12 cellular contexts compared by ENCODE assay signal in genomic region chr22:27798526-27799333, GRCh38. TPM values are rescaled to one million over a fixed set of nuclear protein-coding genes. Genes with fewer than 3 reads are reported as not detected.
DNase-seq lines count a peak whose midpoint lies in the region; ATAC-seq and TF ChIP-seq lines count a peak whose summit lies in the region.
"Had no signal": no experiment of that assay in that cellular context is flagged by ENCODE, and none has a peak within 500 bp of the region (broad histone marks: within the 10 kb centered on the region; RNA-seq: fewer than 3 reads in every experiment).

No MANE protein-coding gene starts in this region.

- peaks cover 78% of the 10 kb centered on the region for H3K27me3 ChIP-seq in HUES6 (ENCODE audit: control insufficient read depth, insufficient read depth, low read length)
- peaks cover 35% of the 10 kb centered on the region for H3K27me3 ChIP-seq in skeletal muscle satellite cell (ENCODE audit: control insufficient read depth, insufficient read depth, low read length)

- peak overlapping the region; percentile 82 to 89 (median 88) for H3K4me3 Mint-ChIP-seq in brain
- no peak overlapping the region for H3K4me3 Mint-ChIP-seq in activated CD8-positive, alpha-beta memory T cell treated with anti-CD3 and anti-CD28 coated beads, Interleukin-2, amount 10 ng/mL, durations not matched to agents 7 days and 5 days
- H3K4me3 Mint-ChIP-seq: activated B cell treated with CpG ODN at 0.5 μM for 24 hours had no signal

- CTCF ChIA-PET in activated CD8-positive, alpha-beta memory T cell treated with anti-CD3 and anti-CD28 coated beads, Interleukin-2, amount 10 ng/mL, durations not matched to agents 7 days and 5 days (lab: Charles Lee), result no interaction called here

- no peak overlapping the region for H3K27ac ChIP-seq in HUES6 (ENCODE audit: low read depth, low read length)
- H3K27ac ChIP-seq: KMS-11 had no signal

- H3K36me3 ChIP-seq in HUES6 (ENCODE audit: control insufficient read depth, insufficient read depth, low read length), result peaks cover 3% of the 10 kb centered on the region; the same call in 1 of the 2 replicates
- H3K36me3 ChIP-seq in skeletal muscle satellite cell (ENCODE audit: insufficient read depth, low read length), result no peaks in the 10 kb centered on the region

- H3K9me3 ChIP-seq in HUES6 (ENCODE audit: control insufficient read depth, insufficient read depth, low read depth, low read length) (no peaks in the 10 kb centered on the region), iPS-18c (ENCODE audit: control insufficient read depth, insufficient read depth, low read length) (no peaks in the 10 kb centered on the region), skeletal muscle satellite cell (replicated peaks; ENCODE audit: low read length) (no peaks in the 10 kb centered on the region)

- DNase-seq in activated CD8-positive, alpha-beta memory T cell treated with anti-CD3 and anti-CD28 coated beads, Interleukin-2, amount 10 ng/mL, durations not matched to agents 7 days and 5 days, result no peak
- no peak for DNase-seq in UCSD-AML1 (lab: John Stamatoyannopoulos, UW; ENCODE audit: unreplicated experiment)
- DNase-seq: activated B cell treated with CpG ODN at 0.5 μM for 24 hours, activated gamma-delta T cell, DND-41, left colon had no signal

- H3K4me3 ChIP-seq in HUES6 (ENCODE audit: low read depth, low read length) (peak overlapping the region; percentile 42), iPS-18c (ENCODE audit: insufficient read depth, low read depth, low read length) (peak overlapping the region; percentile 45), skeletal muscle satellite cell (ENCODE audit: low read length) (no peak overlapping the region)

- H3K36me3 Mint-ChIP-seq in brain, result peaks cover 16% of the 10 kb centered on the region
- no peaks in the 10 kb centered on the region for H3K36me3 Mint-ChIP-seq in activated CD8-positive, alpha-beta memory T cell treated with anti-CD3 and anti-CD28 coated beads, Interleukin-2, amount 10 ng/mL, durations not matched to agents 7 days and 5 days

- H3K4me1 ChIP-seq in HUES6 (ENCODE audit: control insufficient read depth, insufficient read depth, low read length), result peaks cover 72% of the 10 kb centered on the region
- peaks cover 19% of the 10 kb centered on the region for H3K4me1 ChIP-seq in skeletal muscle satellite cell (ENCODE audit: control insufficient read depth, insufficient read depth, low read length)

- ATAC-seq in HG02840 (IDR thresholded peaks at IDR 0.05; ENCODE audit: low FRiP score, unreplicated experiment), result no peak
- ATAC-seq in activated CD8-positive, alpha-beta memory T cell treated with anti-CD3 and anti-CD28 coated beads, Interleukin-2, amount 10 ng/mL, durations not matched to agents 7 days and 5 days, result no peak
- ATAC-seq: left colon had no signal

- TF ChIP-seq CTCF in brain (conservative IDR thresholded peaks at IDR 0.05), result no peak

- H3K27me3 Mint-ChIP-seq in brain, result peaks cover 12% of the 10 kb centered on the region
- H3K27me3 Mint-ChIP-seq in activated CD8-positive, alpha-beta memory T cell treated with anti-CD3 and anti-CD28 coated beads, Interleukin-2, amount 10 ng/mL, durations not matched to agents 7 days and 5 days, result peaks cover 15% of the 10 kb centered on the region

- H3K4me2 ChIP-seq in skeletal muscle satellite cell (ENCODE audit: low read length), result peak overlapping the region; percentile 97
- H3K4me2 ChIP-seq: KMS-11 had no signal

- H3K9ac ChIP-seq in HUES6 (ENCODE audit: low read length) (no peak overlapping the region), skeletal muscle satellite cell (ENCODE audit: low read depth, low read length) (no peak overlapping the region)
- H3K9ac ChIP-seq: KMS-11 had no signal

- H3K27ac Mint-ChIP-seq in brain, result peak overlapping the region; percentile 70 to 99 (median 96)
- H3K27ac Mint-ChIP-seq in activated CD8-positive, alpha-beta memory T cell treated with anti-CD3 and anti-CD28 coated beads, Interleukin-2, amount 10 ng/mL, durations not matched to agents 7 days and 5 days, result no peak overlapping the region
- H3K27ac Mint-ChIP-seq: activated B cell treated with CpG ODN at 0.5 μM for 24 hours had no signal

- peaks cover 0 to 10% (median 2%) of the 10 kb centered on the region in 5 experiments for H3K9me3 Mint-ChIP-seq in brain
- no peaks in the 10 kb centered on the region for H3K9me3 Mint-ChIP-seq in activated CD8-positive, alpha-beta memory T cell treated with anti-CD3 and anti-CD28 coated beads, Interleukin-2, amount 10 ng/mL, durations not matched to agents 7 days and 5 days (ENCODE audit: low read depth)
- H3K9me3 Mint-ChIP-seq: activated B cell treated with CpG ODN at 0.5 μM for 24 hours had no signal

- peaks cover 53% of the 10 kb centered on the region for H3K4me1 Mint-ChIP-seq in brain
- H3K4me1 Mint-ChIP-seq in activated CD8-positive, alpha-beta memory T cell treated with anti-CD3 and anti-CD28 coated beads, Interleukin-2, amount 10 ng/mL, durations not matched to agents 7 days and 5 days, result peaks cover 7% of the 10 kb centered on the region

RNA-seq across cellular contexts. Expression of gene MN1, which starts 2.8 kb away (rescaled TPM):
- polyA plus RNA-seq in brain (ENCODE audit: insufficient read depth, low read depth, low replicate concordance), result 1.7 TPM
- total RNA-seq in skeletal muscle satellite cell (2012; rRNA removed), result 0.76 and 6.3 TPM in 2 replicates
- total RNA-seq in activated CD8-positive, alpha-beta memory T cell treated with anti-CD3 and anti-CD28 coated beads, Interleukin-2, amount 10 ng/mL, durations not matched to agents 7 days and 5 days, result under 1 TPM; 0.14 to 0.29 TPM
